ENCODE assay signal across 29 cellular contexts in the genomic region with DNA sequence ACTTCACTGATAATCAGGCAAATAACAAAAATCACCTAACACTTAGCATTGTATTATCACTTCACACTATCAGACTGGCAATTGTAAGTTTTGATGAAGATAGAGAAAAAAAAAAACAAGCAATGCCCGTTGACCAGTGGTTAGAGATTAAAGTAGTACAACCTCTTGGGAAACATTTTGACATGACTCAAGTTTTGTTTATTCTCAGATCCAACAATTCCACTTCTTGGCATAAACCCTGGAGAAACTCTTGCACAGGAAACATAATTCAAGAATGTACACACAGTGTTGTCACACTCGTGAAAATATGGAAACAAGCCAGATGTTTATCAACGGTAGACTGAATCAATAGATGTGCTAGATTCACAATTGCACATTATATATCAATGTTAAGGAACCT.
"Had no signal": no experiment of that assay in that cellular context is flagged by ENCODE, and none has a peak within 500 bp of the region (broad histone marks: within the 10 kb centered on the region; RNA-seq: fewer than 3 reads in every experiment).

No MANE protein-coding gene starts in this region.

- ATAC-seq: activated naive CD8-positive, alpha-beta T cell treated with anti-CD3 and anti-CD28 coated beads, Interleukin-2, amount 50 U/mL, for 24 hours; activated T-cell treated with anti-CD3 and anti-CD28 coated beads, Interleukin-2, amount 50 U/mL, for 4 hours; activated T-helper 17 cell treated with anti-CD3 and anti-CD28 coated beads, Interleukin-2, amount 50 U/mL, for 72 hours; effector memory CD8-positive, alpha-beta T cell; psoas muscle; stimulated activated memory B cell treated with anti-CD40 and anti-IgM and Interleukin-4, amounts not matched to agents 10 μg/mL and 1 μg/mL and 100 μg/mL, for 72 hours; stimulated activated naive CD8-positive, alpha-beta T cell treated with anti-CD3 and anti-CD28 coated beads, Interleukin-15, amount 100 ng/mL, for 72 hours; WTC11 had no signal

- H3K27me3 ChIP-seq: cardiac muscle cell, ovary, sigmoid colon, uterus had no signal

- H3K36me3 ChIP-seq: cardiac muscle cell, left ventricle myocardium inferior, ovary, sigmoid colon, uterus had no signal

- H3K27ac ChIP-seq: cardiac muscle cell, coronary artery, left ventricle myocardium inferior, ovary, psoas muscle, sigmoid colon, uterus had no signal

- H3K4me3 ChIP-seq: cardiac muscle cell, coronary artery, left ventricle myocardium inferior, lung, ovary, psoas muscle, sigmoid colon, smooth muscle cell, uterus had no signal

- H3K4me2 ChIP-seq: smooth muscle cell had no signal

- DNase-seq: activated CD4-positive, alpha-beta memory T cell treated with anti-CD3 and anti-CD28 coated beads, Interleukin-2, amount 10 ng/mL, durations not matched to agents 7 days and 5 days; activated CD4-positive, alpha-beta T cell treated with anti-CD3 and anti-CD28 coated beads for 1 hour; activated CD4-positive, alpha-beta T cell treated with anti-CD3 and anti-CD28 coated beads, Interleukin-2, amount 10 ng/mL, durations not matched to agents 7 days and 5 days; activated gamma-delta T cell treated with Interleukin-2 at 50 U/mL for 16 hours; activated naive CD4-positive, alpha-beta T cell treated with anti-CD3 and anti-CD28 coated beads, Interleukin-2, amount 50 U/mL, for 16 hours; activated naive CD8-positive, alpha-beta T cell treated with anti-CD3 and anti-CD28 coated beads, Interleukin-2, amount 50 U/mL, for 24 hours; activated T-cell treated with anti-CD3 and anti-CD28 coated beads, Interleukin-2, amount 50 U/mL, for 4 hours; cerebellar nuclear complex; effector memory CD8-positive, alpha-beta T cell; islet precursor cell; left ventricle myocardium inferior; ovary; psoas muscle; sigmoid colon; stimulated activated CD4-positive, alpha-beta T cell treated with anti-CD3 and anti-CD28 coated beads, Interleukin-1b, Interleukin-23, amount 100 ng/mL, for 48 hours; stimulated activated CD4-positive, alpha-beta T cell treated with anti-CD3 and anti-CD28 coated beads, Interleukin-4, amount 100 ng/mL, for 4 hours; stimulated activated CD8-positive, alpha-beta memory T cell treated with anti-CD3 and anti-CD28 coated beads, Interleukin-4, amount 100 ng/mL, for 48 hours; stimulated activated naive CD8-positive, alpha-beta T cell treated with anti-CD3 and anti-CD28 coated beads, Interleukin-15, amount 100 ng/mL, for 72 hours; substantia nigra; SW 1271; T1000; uterus had no signal

- H3K4me1 ChIP-seq: psoas muscle, uterus had no signal

- H3K9me3 ChIP-seq: ovary, uterus had no signal
